ENCODE assay signal across 24 cellular contexts in genomic region chr3:190695225-190695624, GRCh38.
"Had no signal": no experiment of that assay in that cellular context is flagged by ENCODE, and none has a peak within 500 bp of the region (broad histone marks: within the 10 kb centered on the region; RNA-seq: fewer than 3 reads in every experiment).

No MANE protein-coding gene starts in this region.

- H3K9me3 ChIP-seq: ascending aorta, body of pancreas, Peyer's patch had no signal

- H3K36me3 Mint-ChIP-seq: activated naive CD4-positive, alpha-beta T cell treated with anti-CD3 and anti-CD28 coated beads, Interleukin-2, amount 50 U/mL, for 24 hours; WTC11 had no signal

- ATAC-seq: activated CD8-positive, alpha-beta T cell treated with anti-CD3 and anti-CD28 coated beads, Interleukin-2, amount 10 ng/mL, durations not matched to agents 7 days and 5 days; activated naive CD8-positive, alpha-beta T cell treated with anti-CD3 and anti-CD28 coated beads, Interleukin-2, amount 50 U/mL, for 24 hours; WTC11 had no signal

- H3K27ac ChIP-seq: ascending aorta, KMS-11, Peyer's patch, RWPE1, SJSA1 had no signal

- FAIRE-seq: bronchial epithelial cell had no signal

- H3K36me3 ChIP-seq: ascending aorta, Peyer's patch, SJSA1 had no signal

- H3K4me3 ChIP-seq: ascending aorta, body of pancreas, Peyer's patch, SJSA1 had no signal

- H3K9me3 Mint-ChIP-seq: activated naive CD4-positive, alpha-beta T cell treated with anti-CD3 and anti-CD28 coated beads, Interleukin-2, amount 50 U/mL, for 24 hours; activated naive CD8-positive, alpha-beta T cell treated with anti-CD3 and anti-CD28 coated beads, Interleukin-2, amount 50 U/mL, for 24 hours; T-helper 1 cell treated with Interleukin-12 subunit alpha and Interleukin-12 subunit beta and Interleukin-4 antibody, amounts not matched to agents 30 μg/mL and 1 μg/mL, for 36 hours had no signal

- H3K9ac ChIP-seq: KMS-11 had no signal

- H3K27ac Mint-ChIP-seq: activated CD8-positive, alpha-beta T cell treated with anti-CD3 and anti-CD28 coated beads, Interleukin-2, amount 10 ng/mL, durations not matched to agents 7 days and 5 days; activated naive CD4-positive, alpha-beta T cell treated with anti-CD3 and anti-CD28 coated beads, Interleukin-2, amount 50 U/mL, for 24 hours; activated naive CD8-positive, alpha-beta T cell treated with anti-CD3 and anti-CD28 coated beads, Interleukin-2, amount 50 U/mL, for 24 hours; T-helper 1 cell treated with Interleukin-12 subunit alpha and Interleukin-12 subunit beta and Interleukin-4 antibody, amounts not matched to agents 30 μg/mL and 1 μg/mL, for 36 hours; WTC11 had no signal

- DNase-seq: activated CD4-positive, alpha-beta T cell treated with anti-CD3 and anti-CD28 coated beads for 48 hours; activated CD4-positive, alpha-beta T cell treated with anti-CD3 and anti-CD28 coated beads, Interleukin-2, amount 50 U/mL, for 4 hours; activated CD4-positive, CD25-positive, alpha-beta regulatory T cell treated with anti-CD3 and anti-CD28 coated beads, Interleukin-2, amount 50 U/mL, for 72 hours; activated CD8-positive, alpha-beta memory T cell treated with anti-CD3 and anti-CD28 coated beads, Interleukin-2, amount 50 U/mL, for 48 hours; activated CD8-positive, alpha-beta T cell treated with anti-CD3 and anti-CD28 coated beads, Interleukin-2, amount 10 ng/mL, durations not matched to agents 7 days and 5 days; activated naive CD8-positive, alpha-beta T cell treated with anti-CD3 and anti-CD28 coated beads, Interleukin-2, amount 50 U/mL, for 24 hours; activated T-cell treated with anti-CD3 and anti-CD28 coated beads, Interleukin-2, amount 50 U/mL, for 1 hour; amniotic stem cell; central memory CD4-positive, alpha-beta T cell; NCI-H1092; NCI-H2029; NCI-H2107; NCI-H446; Peyer's patch; Right ventricle myocardium superior had no signal

- H3K4me2 ChIP-seq: KMS-11 had no signal

- H3K4me3 Mint-ChIP-seq: activated CD8-positive, alpha-beta T cell treated with anti-CD3 and anti-CD28 coated beads, Interleukin-2, amount 10 ng/mL, durations not matched to agents 7 days and 5 days; activated naive CD4-positive, alpha-beta T cell treated with anti-CD3 and anti-CD28 coated beads, Interleukin-2, amount 50 U/mL, for 24 hours; activated naive CD8-positive, alpha-beta T cell treated with anti-CD3 and anti-CD28 coated beads, Interleukin-2, amount 50 U/mL, for 24 hours; T-helper 1 cell treated with Interleukin-12 subunit alpha and Interleukin-12 subunit beta and Interleukin-4 antibody, amounts not matched to agents 30 μg/mL and 1 μg/mL, for 36 hours; WTC11 had no signal

- H3K4me1 Mint-ChIP-seq: activated naive CD4-positive, alpha-beta T cell treated with anti-CD3 and anti-CD28 coated beads, Interleukin-2, amount 50 U/mL, for 24 hours; activated naive CD8-positive, alpha-beta T cell treated with anti-CD3 and anti-CD28 coated beads, Interleukin-2, amount 50 U/mL, for 24 hours had no signal

- H3K4me1 ChIP-seq: ascending aorta, Peyer's patch had no signal

- H3K27me3 ChIP-seq: body of pancreas, Peyer's patch, SJSA1 had no signal
